ENCODE assay signal across 23 cellular contexts in the genomic region with DNA sequence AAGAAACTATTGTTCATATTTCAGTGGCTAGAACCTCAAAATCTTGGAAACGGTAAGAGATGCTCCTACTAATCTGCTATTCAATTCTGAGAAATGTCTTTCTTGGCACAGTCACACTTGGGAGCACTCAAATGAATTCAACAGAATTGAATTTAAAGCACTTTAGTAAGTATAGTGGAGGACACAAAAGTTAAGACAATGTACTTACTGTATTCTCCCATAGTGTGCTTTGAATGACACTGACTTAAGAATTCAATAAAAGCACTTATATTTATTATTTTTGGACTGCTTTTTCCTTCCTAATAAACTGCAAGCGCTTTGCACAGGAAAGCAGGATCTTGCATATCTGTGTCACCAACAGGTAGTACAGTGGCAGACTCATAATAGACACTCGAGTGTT.
"Had no signal": no experiment of that assay in that cellular context is flagged by ENCODE, and none has a peak within 500 bp of the region (broad histone marks: within the 10 kb centered on the region; RNA-seq: fewer than 3 reads in every experiment).

No MANE protein-coding gene starts in this region.

- ATAC-seq: effector memory CD8-positive, alpha-beta T cell; esophagus mucosa; gastrocnemius medialis; heart right ventricle; left cardiac atrium; left lung; left ventricle myocardium superior; lower lobe of right lung; mucosa of descending colon; naive thymus-derived CD8-positive, alpha-beta T cell had no signal

- DNase-seq: dermis blood vessel endothelial cell; dorsolateral prefrontal cortex; effector CD4-positive, alpha-beta T cell; effector memory CD8-positive, alpha-beta T cell; endodermal cell; erythroblast; esophagus squamous epithelium; foreskin fibroblast; foreskin melanocyte; gastrocnemius medialis; glutamatergic neuron; head of caudate nucleus; heart right ventricle; hippocampal formation; left cardiac atrium; left lung; left ventricle myocardium superior; lower lobe of right lung; mesenchymal stem cell; mucosa of descending colon; naive B cell; naive thymus-derived CD8-positive, alpha-beta T cell had no signal
